1 cellular context compared by ENCODE assay signal in the genomic region with DNA sequence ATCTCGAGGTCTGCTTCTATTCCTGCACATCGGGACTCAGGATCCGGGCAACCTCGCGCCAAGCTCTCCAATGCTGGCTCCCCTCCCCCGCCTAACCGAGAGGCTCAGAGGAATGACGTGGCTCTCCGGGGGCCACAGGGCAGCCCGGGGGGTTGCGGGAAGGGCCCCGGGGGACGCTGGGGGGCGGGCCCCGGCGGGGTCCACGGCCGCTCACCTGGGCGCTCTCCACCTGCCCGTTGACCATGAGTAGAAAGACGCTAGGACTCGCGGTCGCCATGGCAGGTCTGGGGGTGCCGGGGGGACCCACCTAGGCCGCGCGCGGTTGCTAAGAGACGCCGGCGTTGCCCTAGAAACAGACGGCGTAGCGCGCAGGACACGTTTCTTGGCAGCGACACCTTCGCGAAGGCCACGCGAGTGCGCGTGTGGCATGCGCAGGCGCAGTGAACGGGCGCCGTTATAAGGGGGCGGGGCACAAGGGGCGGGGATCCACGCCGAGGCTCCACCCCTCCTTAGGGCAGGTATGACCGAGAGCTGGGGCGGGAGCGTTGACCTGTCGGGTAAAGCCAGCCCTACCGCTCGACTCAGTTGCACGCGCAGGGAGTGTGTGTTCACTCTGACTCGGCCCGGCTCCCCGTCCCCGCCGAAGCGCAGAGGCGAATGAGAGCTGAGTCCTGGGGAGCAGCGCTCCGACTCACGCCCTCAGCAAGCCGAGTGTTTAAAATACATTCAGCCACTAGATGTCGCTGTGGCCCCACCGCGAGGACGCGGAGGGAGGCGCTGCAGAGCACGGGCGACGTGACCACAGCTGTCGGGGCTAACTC.
TF ChIP-seq lines count a peak whose summit lies in the region.

A gene with protein sequence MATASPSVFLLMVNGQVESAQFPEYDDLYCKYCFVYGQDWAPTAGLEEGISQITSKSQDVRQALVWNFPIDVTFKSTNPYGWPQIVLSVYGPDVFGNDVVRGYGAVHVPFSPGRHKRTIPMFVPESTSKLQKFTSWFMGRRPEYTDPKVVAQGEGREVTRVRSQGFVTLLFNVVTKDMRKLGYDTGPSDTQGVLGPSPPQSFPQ (minus strand): TSS at position 431 of the 821 bp plus-strand sequence. CDS start 154 bp downstream, at position 277.

TF ChIP-seq in GM12878, 131 proteins besides CTCF, POLR2A, EP300 and RAD21 (continued from another document and continues in another):
- TF ChIP-seq, protein P1, sequence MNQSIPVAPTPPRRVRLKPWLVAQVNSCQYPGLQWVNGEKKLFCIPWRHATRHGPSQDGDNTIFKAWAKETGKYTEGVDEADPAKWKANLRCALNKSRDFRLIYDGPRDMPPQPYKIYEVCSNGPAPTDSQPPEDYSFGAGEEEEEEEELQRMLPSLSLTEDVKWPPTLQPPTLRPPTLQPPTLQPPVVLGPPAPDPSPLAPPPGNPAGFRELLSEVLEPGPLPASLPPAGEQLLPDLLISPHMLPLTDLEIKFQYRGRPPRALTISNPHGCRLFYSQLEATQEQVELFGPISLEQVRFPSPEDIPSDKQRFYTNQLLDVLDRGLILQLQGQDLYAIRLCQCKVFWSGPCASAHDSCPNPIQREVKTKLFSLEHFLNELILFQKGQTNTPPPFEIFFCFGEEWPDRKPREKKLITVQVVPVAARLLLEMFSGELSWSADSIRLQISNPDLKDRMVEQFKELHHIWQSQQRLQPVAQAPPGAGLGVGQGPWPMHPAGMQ (IDR thresholded peaks at IDR 0.05; ENCODE audit: borderline replicate concordance): no peak
- TF ChIP-seq YY1 (IDR thresholded peaks at IDR 0.05; ENCODE audit: low read depth, low read length) (peak; percentile 55; the same call in 1 of the 2 replicates), ZNF217 (IDR thresholded peaks at IDR 0.05) (no peak), YBX1 (IDR thresholded peaks at IDR 0.05) (no peak), HCFC1 (IDR thresholded peaks at IDR 0.05; ENCODE audit: low read length) (peak; percentile 56), ZBED1 (IDR thresholded peaks at IDR 0.05; ENCODE audit: borderline replicate concordance) (no peak), FOXM1 (IDR thresholded peaks at IDR 0.05; ENCODE audit: low read depth, low read length) (no peak; the same call in 1 of the 2 replicates), HDAC2 (IDR thresholded peaks at IDR 0.05) (no peak), TCF12 (IDR thresholded peaks at IDR 0.05; ENCODE audit: low read depth, low read length) (0 out of 2 replicates have a peak, but pooled peaks have one; percentile 54), HDGF (IDR thresholded peaks at IDR 0.05) (no peak; the same call in 1 of the 2 replicates), SUPT20H (IDR thresholded peaks at IDR 0.05; ENCODE audit: borderline replicate concordance, control insufficient read depth, low read depth, low read length) (no peak), EGR1 (IDR thresholded peaks at IDR 0.05; ENCODE audit: borderline replicate concordance in 1 of 2, low read depth in 2 of 2, low read length in 2 of 2) (no peak), RFX5 (IDR thresholded peaks at IDR 0.05; ENCODE audit: low read depth, low read length) (peak; percentile 96), SREBF2 (IDR thresholded peaks at IDR 0.05; ENCODE audit: low read length) (no peak), SP1 (IDR thresholded peaks at IDR 0.05; ENCODE audit: low read depth, low read length) (peak; percentile 14), ZNF24 (IDR thresholded peaks at IDR 0.05) (no peak), TAF1 (IDR thresholded peaks at IDR 0.05; ENCODE audit: borderline replicate concordance, low read depth, low read length) (no peak), NFYA (IDR thresholded peaks at IDR 0.05; ENCODE audit: borderline replicate concordance, low read depth, low read length) (no peak), GATAD2B (conservative IDR thresholded peaks at IDR 0.05; ENCODE audit: low read depth) (peak; percentile 57; the same call in 1 of the 2 replicates), SMC3 (IDR thresholded peaks at IDR 0.05; ENCODE audit: borderline replicate concordance, low read length) (peak; percentile 86), KDM1A (IDR thresholded peaks at IDR 0.05; ENCODE audit: borderline replicate concordance) (no peak), STAT3 (IDR thresholded peaks at IDR 0.05; ENCODE audit: low read depth, low read length) (no peak), SMAD5 (IDR thresholded peaks at IDR 0.05; ENCODE audit: low read depth) (no peak), TCF7 (IDR thresholded peaks at IDR 0.05; ENCODE audit: borderline replicate concordance) (no peak), ETV6 (conservative IDR thresholded peaks at IDR 0.05 in 1 of 2, IDR thresholded peaks at IDR 0.05 in 1 of 2; ENCODE audit: borderline replicate concordance in 1 of 2, low read depth in 1 of 2) (no peak), ZNF274 (IDR thresholded peaks at IDR 0.05; ENCODE audit: insufficient read depth, insufficient read length) (no peak), IKZF1 (conservative IDR thresholded peaks at IDR 0.05) (peak; percentile 58; the same call in 1 of the 2 replicates), KAT2A (conservative IDR thresholded peaks at IDR 0.05; ENCODE audit: control insufficient read depth, low read depth, low read length) (no peak), BMI1 (IDR thresholded peaks at IDR 0.05; ENCODE audit: borderline replicate concordance) (peak; percentile 95), CEBPB (IDR thresholded peaks at IDR 0.05; ENCODE audit: borderline replicate concordance in 1 of 2, low read depth in 2 of 2, low read length in 2 of 2) (no peak; a peak in 1 of 4 replicates), SUZ12 (IDR thresholded peaks at IDR 0.05; ENCODE audit: unreplicated experiment) (no peak), BACH1 (IDR thresholded peaks at IDR 0.05; ENCODE audit: borderline replicate concordance) (0 out of 2 replicates have a peak, but pooled peaks have one; percentile 11), WRNIP1 (IDR thresholded peaks at IDR 0.05; ENCODE audit: borderline replicate concordance, low read depth, low read length) (no peak), MXI1 (IDR thresholded peaks at IDR 0.05; ENCODE audit: low read depth, low read length) (peak; percentile 98)
- TF ChIP-seq, protein P2, sequence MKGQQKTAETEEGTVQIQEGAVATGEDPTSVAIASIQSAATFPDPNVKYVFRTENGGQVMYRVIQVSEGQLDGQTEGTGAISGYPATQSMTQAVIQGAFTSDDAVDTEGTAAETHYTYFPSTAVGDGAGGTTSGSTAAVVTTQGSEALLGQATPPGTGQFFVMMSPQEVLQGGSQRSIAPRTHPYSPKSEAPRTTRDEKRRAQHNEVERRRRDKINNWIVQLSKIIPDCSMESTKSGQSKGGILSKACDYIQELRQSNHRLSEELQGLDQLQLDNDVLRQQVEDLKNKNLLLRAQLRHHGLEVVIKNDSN (IDR thresholded peaks at IDR 0.05; ENCODE audit: borderline replicate concordance, extremely low read length, insufficient read depth, low read depth, low read length): no peak
- TF ChIP-seq, protein P3, sequence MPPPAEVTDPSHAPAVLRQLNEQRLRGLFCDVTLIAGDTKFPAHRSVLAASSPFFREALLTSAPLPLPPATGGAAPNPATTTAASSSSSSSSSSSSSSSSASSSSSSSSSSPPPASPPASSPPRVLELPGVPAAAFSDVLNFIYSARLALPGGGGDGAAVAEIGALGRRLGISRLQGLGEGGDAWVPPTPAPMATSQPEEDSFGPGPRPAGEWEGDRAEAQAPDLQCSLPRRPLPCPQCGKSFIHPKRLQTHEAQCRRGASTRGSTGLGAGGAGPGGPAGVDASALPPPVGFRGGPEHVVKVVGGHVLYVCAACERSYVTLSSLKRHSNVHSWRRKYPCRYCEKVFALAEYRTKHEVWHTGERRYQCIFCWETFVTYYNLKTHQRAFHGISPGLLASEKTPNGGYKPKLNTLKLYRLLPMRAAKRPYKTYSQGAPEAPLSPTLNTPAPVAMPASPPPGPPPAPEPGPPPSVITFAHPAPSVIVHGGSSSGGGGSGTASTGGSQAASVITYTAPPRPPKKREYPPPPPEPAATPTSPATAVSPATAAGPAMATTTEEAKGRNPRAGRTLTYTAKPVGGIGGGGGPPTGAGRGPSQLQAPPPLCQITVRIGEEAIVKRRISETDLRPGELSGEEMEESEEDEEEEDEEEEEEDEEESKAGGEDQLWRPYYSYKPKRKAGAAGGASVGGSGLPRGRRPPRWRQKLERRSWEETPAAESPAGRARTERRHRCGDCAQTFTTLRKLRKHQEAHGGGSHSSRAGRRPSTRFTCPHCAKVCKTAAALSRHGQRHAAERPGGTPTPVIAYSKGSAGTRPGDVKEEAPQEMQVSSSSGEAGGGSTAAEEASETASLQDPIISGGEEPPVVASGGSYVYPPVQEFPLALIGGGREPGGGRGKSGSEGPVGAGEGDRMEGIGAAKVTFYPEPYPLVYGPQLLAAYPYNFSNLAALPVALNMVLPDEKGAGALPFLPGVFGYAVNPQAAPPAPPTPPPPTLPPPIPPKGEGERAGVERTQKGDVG (CRISPR knock-in tag; IDR thresholded peaks at IDR 0.05): no peak
- TF ChIP-seq, protein P4, sequence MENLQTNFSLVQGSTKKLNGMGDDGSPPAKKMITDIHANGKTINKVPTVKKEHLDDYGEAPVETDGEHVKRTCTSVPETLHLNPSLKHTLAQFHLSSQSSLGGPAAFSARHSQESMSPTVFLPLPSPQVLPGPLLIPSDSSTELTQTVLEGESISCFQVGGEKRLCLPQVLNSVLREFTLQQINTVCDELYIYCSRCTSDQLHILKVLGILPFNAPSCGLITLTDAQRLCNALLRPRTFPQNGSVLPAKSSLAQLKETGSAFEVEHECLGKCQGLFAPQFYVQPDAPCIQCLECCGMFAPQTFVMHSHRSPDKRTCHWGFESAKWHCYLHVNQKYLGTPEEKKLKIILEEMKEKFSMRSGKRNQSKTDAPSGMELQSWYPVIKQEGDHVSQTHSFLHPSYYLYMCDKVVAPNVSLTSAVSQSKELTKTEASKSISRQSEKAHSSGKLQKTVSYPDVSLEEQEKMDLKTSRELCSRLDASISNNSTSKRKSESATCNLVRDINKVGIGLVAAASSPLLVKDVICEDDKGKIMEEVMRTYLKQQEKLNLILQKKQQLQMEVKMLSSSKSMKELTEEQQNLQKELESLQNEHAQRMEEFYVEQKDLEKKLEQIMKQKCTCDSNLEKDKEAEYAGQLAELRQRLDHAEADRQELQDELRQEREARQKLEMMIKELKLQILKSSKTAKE (IDR thresholded peaks at IDR 0.05; ENCODE audit: low read depth, poor library complexity, severe bottlenecking): no peak
- TF ChIP-seq, protein P5, sequence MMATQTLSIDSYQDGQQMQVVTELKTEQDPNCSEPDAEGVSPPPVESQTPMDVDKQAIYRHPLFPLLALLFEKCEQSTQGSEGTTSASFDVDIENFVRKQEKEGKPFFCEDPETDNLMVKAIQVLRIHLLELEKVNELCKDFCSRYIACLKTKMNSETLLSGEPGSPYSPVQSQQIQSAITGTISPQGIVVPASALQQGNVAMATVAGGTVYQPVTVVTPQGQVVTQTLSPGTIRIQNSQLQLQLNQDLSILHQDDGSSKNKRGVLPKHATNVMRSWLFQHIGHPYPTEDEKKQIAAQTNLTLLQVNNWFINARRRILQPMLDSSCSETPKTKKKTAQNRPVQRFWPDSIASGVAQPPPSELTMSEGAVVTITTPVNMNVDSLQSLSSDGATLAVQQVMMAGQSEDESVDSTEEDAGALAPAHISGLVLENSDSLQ (IDR thresholded peaks at IDR 0.05): no peak
- TF ChIP-seq, protein P6, sequence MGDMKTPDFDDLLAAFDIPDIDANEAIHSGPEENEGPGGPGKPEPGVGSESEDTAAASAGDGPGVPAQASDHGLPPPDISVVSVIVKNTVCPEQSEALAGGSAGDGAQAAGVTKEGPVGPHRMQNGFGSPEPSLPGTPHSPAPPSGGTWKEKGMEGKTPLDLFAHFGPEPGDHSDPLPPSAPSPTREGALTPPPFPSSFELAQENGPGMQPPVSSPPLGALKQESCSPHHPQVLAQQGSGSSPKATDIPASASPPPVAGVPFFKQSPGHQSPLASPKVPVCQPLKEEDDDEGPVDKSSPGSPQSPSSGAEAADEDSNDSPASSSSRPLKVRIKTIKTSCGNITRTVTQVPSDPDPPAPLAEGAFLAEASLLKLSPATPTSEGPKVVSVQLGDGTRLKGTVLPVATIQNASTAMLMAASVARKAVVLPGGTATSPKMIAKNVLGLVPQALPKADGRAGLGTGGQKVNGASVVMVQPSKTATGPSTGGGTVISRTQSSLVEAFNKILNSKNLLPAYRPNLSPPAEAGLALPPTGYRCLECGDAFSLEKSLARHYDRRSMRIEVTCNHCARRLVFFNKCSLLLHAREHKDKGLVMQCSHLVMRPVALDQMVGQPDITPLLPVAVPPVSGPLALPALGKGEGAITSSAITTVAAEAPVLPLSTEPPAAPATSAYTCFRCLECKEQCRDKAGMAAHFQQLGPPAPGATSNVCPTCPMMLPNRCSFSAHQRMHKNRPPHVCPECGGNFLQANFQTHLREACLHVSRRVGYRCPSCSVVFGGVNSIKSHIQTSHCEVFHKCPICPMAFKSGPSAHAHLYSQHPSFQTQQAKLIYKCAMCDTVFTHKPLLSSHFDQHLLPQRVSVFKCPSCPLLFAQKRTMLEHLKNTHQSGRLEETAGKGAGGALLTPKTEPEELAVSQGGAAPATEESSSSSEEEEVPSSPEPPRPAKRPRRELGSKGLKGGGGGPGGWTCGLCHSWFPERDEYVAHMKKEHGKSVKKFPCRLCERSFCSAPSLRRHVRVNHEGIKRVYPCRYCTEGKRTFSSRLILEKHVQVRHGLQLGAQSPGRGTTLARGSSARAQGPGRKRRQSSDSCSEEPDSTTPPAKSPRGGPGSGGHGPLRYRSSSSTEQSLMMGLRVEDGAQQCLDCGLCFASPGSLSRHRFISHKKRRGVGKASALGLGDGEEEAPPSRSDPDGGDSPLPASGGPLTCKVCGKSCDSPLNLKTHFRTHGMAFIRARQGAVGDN (IDR thresholded peaks at IDR 0.05): 0 out of 2 replicates have a peak, but pooled peaks have one; percentile 12
- TF ChIP-seq, protein P7, sequence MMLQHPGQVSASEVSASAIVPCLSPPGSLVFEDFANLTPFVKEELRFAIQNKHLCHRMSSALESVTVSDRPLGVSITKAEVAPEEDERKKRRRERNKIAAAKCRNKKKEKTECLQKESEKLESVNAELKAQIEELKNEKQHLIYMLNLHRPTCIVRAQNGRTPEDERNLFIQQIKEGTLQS (IDR thresholded peaks at IDR 0.05; ENCODE audit: borderline replicate concordance, extremely low read depth, low read depth, low read length): no peak
- TF ChIP-seq, protein P8, sequence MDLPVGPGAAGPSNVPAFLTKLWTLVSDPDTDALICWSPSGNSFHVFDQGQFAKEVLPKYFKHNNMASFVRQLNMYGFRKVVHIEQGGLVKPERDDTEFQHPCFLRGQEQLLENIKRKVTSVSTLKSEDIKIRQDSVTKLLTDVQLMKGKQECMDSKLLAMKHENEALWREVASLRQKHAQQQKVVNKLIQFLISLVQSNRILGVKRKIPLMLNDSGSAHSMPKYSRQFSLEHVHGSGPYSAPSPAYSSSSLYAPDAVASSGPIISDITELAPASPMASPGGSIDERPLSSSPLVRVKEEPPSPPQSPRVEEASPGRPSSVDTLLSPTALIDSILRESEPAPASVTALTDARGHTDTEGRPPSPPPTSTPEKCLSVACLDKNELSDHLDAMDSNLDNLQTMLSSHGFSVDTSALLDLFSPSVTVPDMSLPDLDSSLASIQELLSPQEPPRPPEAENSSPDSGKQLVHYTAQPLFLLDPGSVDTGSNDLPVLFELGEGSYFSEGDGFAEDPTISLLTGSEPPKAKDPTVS (IDR thresholded peaks at IDR 0.05; ENCODE audit: low read depth, low read length): no peak
